8 cellular contexts compared by ENCODE assay signal in the genomic region with DNA sequence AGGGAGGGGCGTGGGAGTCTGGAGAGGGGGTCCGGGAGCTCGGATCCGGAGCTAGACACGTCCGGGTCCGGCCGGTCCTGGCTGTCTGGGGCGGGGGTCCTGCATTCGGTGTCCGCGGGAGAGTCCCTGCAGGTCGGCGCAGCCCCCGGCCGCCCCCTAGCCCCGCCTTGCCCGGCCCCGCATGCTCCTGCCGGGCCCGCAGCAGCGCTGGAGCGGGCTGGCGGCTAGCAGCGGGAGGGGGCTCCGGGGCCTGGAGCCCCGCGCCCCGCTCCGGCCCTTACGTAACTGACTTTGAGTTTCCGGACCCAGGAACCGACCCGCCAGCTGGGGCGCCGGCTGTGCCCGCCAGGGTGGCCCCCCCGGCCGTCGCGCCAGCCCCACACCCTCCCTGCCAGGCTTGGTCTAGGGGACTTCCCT. TPM values are rescaled to one million over a fixed set of nuclear protein-coding genes. Genes with fewer than 3 reads are reported as not detected.
DNase-seq lines count a peak whose midpoint lies in the region; ATAC-seq and TF ChIP-seq lines count a peak whose summit lies in the region.

No MANE protein-coding gene starts in this region.

- CTCF ChIA-PET in PC-9 (lab: Charles Lee), result interaction anchor here (0.5 to 0.9 kb wide), 2 partner anchors 148 to 315 kb away, joined by 3 to 4 read pairs; no protein-coding TSS in a partner anchor

- H3F3A ChIP-seq in PC-9 (ENCODE audit: insufficient read depth, low read depth), result peaks cover 4% of the 10 kb centered on the region; the same call in 1 of the 2 replicates
- H3F3A ChIP-seq in smooth muscle cell (ENCODE audit: low read depth), result peaks cover 15% of the 10 kb centered on the region

- H3K9me2 ChIP-seq in PC-9 (ENCODE audit: insufficient read depth) (no peaks in the 10 kb centered on the region), hepatocyte (replicated peaks; ENCODE audit: insufficient read depth) (no peaks in the 10 kb centered on the region)

- no peaks in the 10 kb centered on the region for H3K79me2 ChIP-seq in PC-9 (ENCODE audit: low read depth)
- H3K79me2 ChIP-seq in hepatocyte, result peaks cover 11% of the 10 kb centered on the region
- peaks cover 3% of the 10 kb centered on the region for H3K79me2 ChIP-seq in smooth muscle cell (ENCODE audit: low read depth)

- no peaks in the 10 kb centered on the region for H3K27me3 Mint-ChIP-seq in activated naive CD8-positive, alpha-beta T cell treated with anti-CD3 and anti-CD28 coated beads for 36 hours

- intact Hi-C loops in PC-9 (cut with micrococcal nuclease; ENCODE audit: unreplicated experiment), result loop anchor here (1.0 to 10.0 kb wide), 2 partner anchors 85 to 257 kb away; no protein-coding TSS in a partner anchor

- no peaks in the 10 kb centered on the region for H3K9me3 Mint-ChIP-seq in activated naive CD8-positive, alpha-beta T cell treated with anti-CD3 and anti-CD28 coated beads for 36 hours

- peak overlapping the region; percentile 96 for H2AFZ ChIP-seq in PC-9
- peak overlapping the region; percentile 93 for H2AFZ ChIP-seq in hepatocyte
- peak overlapping the region; percentile 99 for H2AFZ ChIP-seq in smooth muscle cell (ENCODE audit: low read depth)

- DNase-seq in PC-9 (peak in 1 of 2 experiments; percentile 20), hepatocyte (ENCODE audit: low spot score) (peak; percentile 60), smooth muscle cell (lab: John Stamatoyannopoulos, UW; ENCODE audit: unreplicated experiment) (no peak), NCI-H526 treated with DMSO at 0.1 percent for 48 hours (lab: John Stamatoyannopoulos, UW) (no peak)
- DNase-seq in activated naive CD8-positive, alpha-beta T cell treated with anti-CD3 and anti-CD28 coated beads for 36 hours, result peak; percentile 27

- H3K4me1 Mint-ChIP-seq in activated naive CD8-positive, alpha-beta T cell treated with anti-CD3 and anti-CD28 coated beads for 36 hours, result peaks cover 40% of the 10 kb centered on the region

- H3K36me3 Mint-ChIP-seq in activated naive CD8-positive, alpha-beta T cell treated with anti-CD3 and anti-CD28 coated beads for 36 hours, result no peaks in the 10 kb centered on the region

- H3K4me1 ChIP-seq in PC-9 (replicated peaks; ENCODE audit: insufficient read depth), result peaks cover 20% of the 10 kb centered on the region
- peaks cover 16% of the 10 kb centered on the region for H3K4me1 ChIP-seq in hepatocyte (ENCODE audit: insufficient read depth)
- H3K4me1 ChIP-seq in smooth muscle cell (ENCODE audit: low read depth), result peaks cover 18% of the 10 kb centered on the region

- H3K36me3 ChIP-seq in PC-9 (ENCODE audit: low read depth) (no peaks in the 10 kb centered on the region), hepatocyte (replicated peaks; ENCODE audit: insufficient read depth, low read depth) (no peaks in the 10 kb centered on the region), smooth muscle cell (ENCODE audit: low read depth) (no peaks in the 10 kb centered on the region)

- no peaks in the 10 kb centered on the region for H4K20me1 ChIP-seq in PC-9 (ENCODE audit: insufficient read depth)
- no peaks in the 10 kb centered on the region for H4K20me1 ChIP-seq in hepatocyte (ENCODE audit: insufficient read depth, poor library complexity, severe bottlenecking)
- H4K20me1 ChIP-seq in smooth muscle cell (ENCODE audit: low read depth), result no peaks in the 10 kb centered on the region

- peak overlapping the region; percentile 84 for H3K4me3 Mint-ChIP-seq in activated naive CD8-positive, alpha-beta T cell treated with anti-CD3 and anti-CD28 coated beads for 36 hours

- H3K4me3 ChIP-seq in PC-9 (peak overlapping the region; percentile 75), hepatocyte (peak overlapping the region; percentile 53), smooth muscle cell (peak overlapping the region; percentile 97)

- TSS peak; percentile 33 for BruUV-seq in PC-9 (replicated peaks; lab: Mats Ljungman, UMichigan)

- H3K27ac Mint-ChIP-seq in activated naive CD8-positive, alpha-beta T cell treated with anti-CD3 and anti-CD28 coated beads for 36 hours, result peak overlapping the region; percentile 74

- H3K4me2 ChIP-seq in PC-9 (peak overlapping the region; percentile 80), hepatocyte (peak overlapping the region; percentile 96), smooth muscle cell (peak overlapping the region; percentile 100)

- no peaks in the 10 kb centered on the region for H3K27me3 ChIP-seq in PC-9 (ENCODE audit: insufficient read depth, low read depth)
- H3K27me3 ChIP-seq in hepatocyte, result no peaks in the 10 kb centered on the region
- H3K27me3 ChIP-seq in smooth muscle cell (ENCODE audit: low read depth), result no peaks in the 10 kb centered on the region

- H3K27ac ChIP-seq in PC-9 (no peak overlapping the region), hepatocyte (peak overlapping the region; percentile 81), smooth muscle cell (ENCODE audit: low read depth) (no peak overlapping the region)

- no peaks in the 10 kb centered on the region for H3K9me3 ChIP-seq in PC-9 (ENCODE audit: insufficient read depth, low read depth)
- no peaks in the 10 kb centered on the region for H3K9me3 ChIP-seq in hepatocyte (ENCODE audit: low read depth)
- H3K9me3 ChIP-seq in smooth muscle cell (replicated peaks; ENCODE audit: low read depth), result no peaks in the 10 kb centered on the region

- POLR2A ChIA-PET in PC-9 (lab: Charles Lee; ENCODE audit: unreplicated experiment), result interaction anchor here (0.5 kb wide), 1 partner anchor 44 kb away, joined by 9 read pairs; no protein-coding TSS in a partner anchor

- H3K9ac ChIP-seq in smooth muscle cell (ENCODE audit: low read depth), result peak overlapping the region; percentile 77

- ATAC-seq in GM18511 (IDR thresholded peaks at IDR 0.05; ENCODE audit: unreplicated experiment) (peak; percentile 17), GM21526 (IDR thresholded peaks at IDR 0.05; ENCODE audit: low FRiP score, unreplicated experiment) (no peak), HG02885 (IDR thresholded peaks at IDR 0.05; ENCODE audit: poor library complexity, unreplicated experiment) (no peak)

- TF ChIP-seq CTCF in PC-9 (conservative IDR thresholded peaks at IDR 0.05) (no peak), hepatocyte (IDR thresholded peaks at IDR 0.05; ENCODE audit: poor library complexity) (no peak), smooth muscle cell (IDR thresholded peaks at IDR 0.05; ENCODE audit: borderline replicate concordance, insufficient read depth, poor library complexity, severe bottlenecking) (no peak)

- 0% methylated on average over 5 of the region's 41 CpGs for WGBS in hepatocyte (ENCODE audit: low lambda C conversion rate, missing lambda C conversion rate)
- 0% methylated on average over 21 of the region's 41 CpGs for WGBS in smooth muscle cell (ENCODE audit: low lambda C conversion rate)

RNA-seq across cellular contexts. Expression of a gene that starts 26.9 kb away (rescaled TPM):
- 36.0 and 42.2 TPM in 2 replicates for total RNA-seq in PC-9 (2021)
- 10 to 100 TPM; 77.1 to 86.7 TPM for total RNA-seq in activated naive CD8-positive, alpha-beta T cell treated with anti-CD3 and anti-CD28 coated beads for 36 hours
- 51.7 and 60.8 TPM in 2 replicates for total RNA-seq in hepatocyte
- polyA plus RNA-seq in hepatocyte, result 13.2 and 20.5 TPM in 2 replicates
- total RNA-seq in smooth muscle cell, result 20.2 and 58.0 TPM in 2 replicates
- polyA plus RNA-seq in smooth muscle cell, result 4.7 and 6.2 TPM in 2 replicates

Comparison
In these comparisons a context has a peak if more than half of its experiments do, and no peak if none do; other contexts are left out.
1. DNase-seq: peak in activated naive CD8-positive, alpha-beta T cell treated with anti-CD3 and anti-CD28 coated beads for 36 hours (single experiment) and hepatocyte (single experiment); none in smooth muscle cell (single experiment) and NCI-H526 treated with DMSO at 0.1 percent for 48 hours (single experiment).
2. Peak in every context shown above with its lines, with median percentiles within 50 percentile points of each other: H2AFZ ChIP-seq, H3K4me2 ChIP-seq and H3K4me3 ChIP-seq.